ENCODE assay signal across 14 cellular contexts in the genomic region with DNA sequence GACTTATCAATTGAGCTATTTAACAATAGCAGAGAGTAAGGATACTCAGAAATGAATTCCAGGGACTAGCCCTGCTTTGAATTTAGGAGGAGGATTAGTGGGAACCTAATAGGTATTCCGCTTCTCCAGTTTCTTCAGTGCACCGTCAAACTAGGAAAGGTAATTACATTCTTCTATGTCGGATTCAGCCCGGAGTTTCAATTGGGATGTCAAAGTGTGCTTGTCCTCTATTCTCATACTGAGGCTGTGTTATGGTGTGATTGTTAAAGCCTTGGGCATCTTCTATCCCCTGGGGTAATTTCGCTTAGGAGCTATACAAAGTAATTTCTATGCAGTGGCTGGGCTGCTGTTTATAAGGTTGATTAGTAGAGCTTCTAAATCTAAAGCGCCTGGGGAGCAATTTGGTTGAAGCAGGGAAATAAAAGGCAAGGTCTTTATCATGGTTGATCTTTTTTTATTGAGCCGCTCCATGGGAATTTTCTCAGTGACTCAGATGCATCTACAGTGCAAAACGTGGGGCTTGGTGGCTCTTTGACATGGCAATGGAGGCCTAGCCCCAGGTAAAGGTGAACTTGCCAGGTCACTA.
DNase-seq lines count a peak whose midpoint lies in the region; TF ChIP-seq lines count a peak whose summit lies in the region.
"Had no signal": no experiment of that assay in that cellular context is flagged by ENCODE, and none has a peak within 500 bp of the region (broad histone marks: within the 10 kb centered on the region; RNA-seq: fewer than 3 reads in every experiment).

No MANE protein-coding gene starts in this region.

- intact Hi-C loops in esophagus squamous epithelium (cut with DNase I), result no loop called here
- intact Hi-C loops in transverse colon (cut with DNase I; ENCODE audit: low total_unique reads), result loop anchor here (10.0 kb wide), 1 partner anchor 402 kb away; a partner anchor contains a TSS

- peaks cover 4% of the 10 kb centered on the region for H3K9me3 Mint-ChIP-seq in osteocyte (ENCODE audit: unreplicated experiment)
- H3K9me3 Mint-ChIP-seq: activated T-cell treated with anti-CD3 and anti-CD28 coated beads, Interleukin-2, amount 50 U/mL, for 72 hours; naive thymus-derived CD4-positive, alpha-beta T cell had no signal

- peak overlapping the region; percentile 84 for H3K27ac Mint-ChIP-seq in osteocyte (ENCODE audit: unreplicated experiment)
- H3K27ac Mint-ChIP-seq: activated T-cell treated with anti-CD3 and anti-CD28 coated beads, Interleukin-2, amount 50 U/mL, for 72 hours had no signal

- H3K4me1 Mint-ChIP-seq in osteocyte (ENCODE audit: unreplicated experiment), result peaks cover 74% of the 10 kb centered on the region

- no peak for TF ChIP-seq CTCF in esophagus squamous epithelium (IDR thresholded peaks at IDR 0.05)
- no peak for TF ChIP-seq CTCF in osteocyte (IDR thresholded peaks at IDR 0.05)
- no peak for TF ChIP-seq CTCF in transverse colon (IDR thresholded peaks at IDR 0.05)

- peak; percentile 33 for DNase-seq in NCI-H2227 treated with DMSO at 0.1 percent for 48 hours (lab: John Stamatoyannopoulos, UW)
- no peak for DNase-seq in NCI-H2227 (lab: John Stamatoyannopoulos, UW; ENCODE audit: unreplicated experiment)
- DNase-seq in esophagus squamous epithelium (lab: John Stamatoyannopoulos, UW), result no peak
- DNase-seq in osteocyte (ENCODE audit: extremely low spot score, unreplicated experiment), result no peak
- DNase-seq in transverse colon, result no peak
- DNase-seq in LoVo (ENCODE audit: low spot score), result no peak
- DNase-seq in putamen (ENCODE audit: low spot score), result no peak
- no peak for DNase-seq in iPS-NIHi11 (ENCODE audit: low spot score)
- DNase-seq: 8988T; activated T-cell treated with anti-CD3 and anti-CD28 coated beads, Interleukin-2, amount 50 U/mL, for 72 hours; naive thymus-derived CD4-positive, alpha-beta T cell; stimulated activated naive CD4-positive, alpha-beta T cell; SW 1271 had no signal

- no peak for TF ChIP-seq POLR2A in esophagus squamous epithelium (IDR thresholded peaks at IDR 0.05)
- no peak for TF ChIP-seq POLR2A in transverse colon (IDR thresholded peaks at IDR 0.05)

- no peaks in the 10 kb centered on the region for H3K36me3 Mint-ChIP-seq in osteocyte (ENCODE audit: unreplicated experiment)

- H3K4me3 ChIP-seq in esophagus squamous epithelium (no peak overlapping the region), transverse colon (no peak overlapping the region)

- WGBS in esophagus squamous epithelium, 2 donors, result 85 to 91% methylated on average over 8 of the region's 8 CpGs
- 83 to 85% methylated on average over 4 to 8 of the region's 8 CpGs for WGBS in transverse colon (ENCODE audit: low coverage in 1 of 2), 2 donors

- no peak for TF ChIP-seq EP300 in transverse colon (IDR thresholded peaks at IDR 0.05; ENCODE audit: low read depth)

- H3K27ac ChIP-seq in esophagus squamous epithelium (peak overlapping the region in 3 of 4 donors; percentile 56 to 84 (median 73)), transverse colon (peak overlapping the region; percentile 60 to 78 (median 74))
- H3K27ac ChIP-seq: epithelial cell of prostate had no signal

- H3K4me1 ChIP-seq in esophagus squamous epithelium (peaks cover 4 to 80% (median 24%) of the 10 kb centered on the region in 3 donors), transverse colon (peaks cover 8 to 68% (median 26%) of the 10 kb centered on the region in 4 donors)

- H3K36me3 ChIP-seq in esophagus squamous epithelium (no peaks in the 10 kb centered on the region), transverse colon (no peaks in the 10 kb centered on the region)

- H3K27me3 ChIP-seq in esophagus squamous epithelium (no peaks in the 10 kb centered on the region), transverse colon (no peaks in the 10 kb centered on the region)

- H3K9me3 ChIP-seq in esophagus squamous epithelium (no peaks in the 10 kb centered on the region), transverse colon (no peaks in the 10 kb centered on the region)

- H3K27me3 Mint-ChIP-seq in osteocyte (ENCODE audit: unreplicated experiment), result no peaks in the 10 kb centered on the region
- H3K27me3 Mint-ChIP-seq: naive thymus-derived CD4-positive, alpha-beta T cell had no signal

- H3K4me3 Mint-ChIP-seq in osteocyte (ENCODE audit: unreplicated experiment), result no peak overlapping the region
- H3K4me3 Mint-ChIP-seq: activated T-cell treated with anti-CD3 and anti-CD28 coated beads, Interleukin-2, amount 50 U/mL, for 72 hours; naive thymus-derived CD4-positive, alpha-beta T cell had no signal

- in situ Hi-C loops in transverse colon (cut with MboI; ENCODE audit: low pct_ligation_motif_present in 1 of 4, low pct_unique_long_range_greater_than_20kb in 1 of 4, low sequenced_read_pairs in 3 of 4), result no loop called here
